Comparison of ENCODE assay signal across 38 cellular contexts in the genomic region with DNA sequence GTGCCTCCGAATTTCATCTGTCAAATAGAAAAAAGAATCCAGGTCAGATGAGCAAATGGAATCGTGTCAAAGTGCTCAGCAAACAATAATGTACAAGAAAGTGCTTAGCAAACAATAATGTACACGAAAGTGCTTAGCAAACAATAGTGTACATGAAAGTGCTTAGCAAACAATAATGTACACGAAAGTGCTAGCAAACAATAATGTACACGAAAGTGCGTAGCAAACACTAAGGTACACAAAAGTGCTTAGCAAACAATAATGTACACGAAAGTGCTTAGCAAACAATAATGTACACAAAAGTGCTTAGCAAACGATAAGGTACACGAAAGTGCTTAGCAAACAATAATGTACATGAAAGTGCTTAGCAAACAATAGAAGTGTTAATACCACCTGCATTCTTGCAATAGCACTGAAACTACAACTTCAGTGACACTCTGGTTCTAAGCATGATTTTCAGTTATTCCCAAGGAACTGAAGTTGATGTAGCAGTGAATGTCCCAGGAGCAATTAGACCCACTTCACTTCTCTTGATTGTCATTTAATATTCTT. TPM values are rescaled to one million over a fixed set of nuclear protein-coding genes. Genes with fewer than 3 reads are reported as not detected.
"Had no signal": no experiment of that assay in that cellular context is flagged by ENCODE, and none has a peak within 500 bp of the region (broad histone marks: within the 10 kb centered on the region; RNA-seq: fewer than 3 reads in every experiment).

No MANE protein-coding gene starts in this region.

- H3K9me3 ChIP-seq: ascending aorta, breast epithelium, colonic mucosa, esophagus squamous epithelium, gastroesophageal sphincter had no signal

- H3K27me3 ChIP-seq: ascending aorta, cardiac muscle cell, colonic mucosa, hepatocyte had no signal

- FAIRE-seq: endometrium, endothelial cell of umbilical vein had no signal

- H3K79me2 ChIP-seq: hepatocyte had no signal

- H3K4me2 ChIP-seq: hepatocyte had no signal

- H3K36me3 ChIP-seq: ascending aorta, breast epithelium, cardiac muscle cell, colonic mucosa, esophagus squamous epithelium, gastroesophageal sphincter, heart right ventricle had no signal

- H3K4me1 ChIP-seq: ascending aorta, breast epithelium, colonic mucosa, esophagus squamous epithelium, gastroesophageal sphincter, heart right ventricle had no signal

- H2AFZ ChIP-seq: hepatocyte had no signal

- ATAC-seq: activated CD4-positive, alpha-beta T cell treated with anti-CD3 and anti-CD28 coated beads for 36 hours; activated CD8-positive, alpha-beta memory T cell treated with anti-CD3 and anti-CD28 coated beads, Interleukin-2, amount 10 ng/mL, durations not matched to agents 7 days and 5 days; activated CD8-positive, alpha-beta T cell treated with anti-CD3 and anti-CD28 coated beads, Interleukin-2, amount 10 ng/mL, durations not matched to agents 7 days and 5 days; gastroesophageal sphincter; heart right ventricle had no signal

- H3K4me3 ChIP-seq: ascending aorta, breast epithelium, cardiac muscle cell, colonic mucosa, esophagus squamous epithelium, gastroesophageal sphincter, heart right ventricle, hepatocyte had no signal

- H3K27ac ChIP-seq: ascending aorta, breast epithelium, cardiac muscle cell, colonic mucosa, epithelial cell of prostate, esophagus squamous epithelium, gastroesophageal sphincter, heart right ventricle, hepatocyte had no signal

- DNase-seq: activated CD4-positive, alpha-beta memory T cell treated with anti-CD3 and anti-CD28 coated beads for 36 hours; activated CD4-positive, alpha-beta T cell treated with anti-CD3 and anti-CD28 coated beads for 36 hours; activated CD4-positive, alpha-beta T cell treated with anti-CD3 and anti-CD28 coated beads, Interleukin-2, amount 10 ng/mL, durations not matched to agents 24 days and 14 days; activated CD4-positive, CD25-positive, alpha-beta regulatory T cell; activated CD4-positive, CD25-positive, alpha-beta regulatory T cell treated with anti-CD3 and anti-CD28 coated beads, Interleukin-2, amount 50 U/mL, for 72 hours; activated CD8-positive, alpha-beta memory T cell treated with anti-CD3 and anti-CD28 coated beads, Interleukin-2, amount 10 ng/mL, durations not matched to agents 7 days and 5 days; activated CD8-positive, alpha-beta memory T cell treated with anti-CD3 and anti-CD28 coated beads, Interleukin-2, amount 50 U/mL, for 4 hours; activated CD8-positive, alpha-beta T cell treated with anti-CD3 and anti-CD28 coated beads, Interleukin-2, amount 10 ng/mL, durations not matched to agents 7 days and 5 days; activated effector memory CD4-positive, alpha-beta T cell treated with anti-CD3 and anti-CD28 coated beads, Interleukin-2, amount 50 U/mL, for 16 hours; activated naive CD4-positive, alpha-beta T cell; activated naive CD4-positive, alpha-beta T cell treated with anti-CD3 and anti-CD28 coated beads, Interleukin-2, amount 10 ng/mL, durations not matched to agents 7 days and 5 days; activated naive CD8-positive, alpha-beta T cell treated with anti-CD3 and anti-CD28 coated beads, Interleukin-2, amount 10 ng/mL, durations not matched to agents 7 days and 5 days; activated T-cell treated with anti-CD3 and anti-CD28 coated beads, Interleukin-2, amount 50 U/mL, for 1 hour; activated T-cell treated with anti-CD3 and anti-CD28 coated beads, Interleukin-2, amount 50 U/mL, for 48 hours; central memory CD4-positive, alpha-beta T cell; cerebellar nuclear complex; colonic mucosa; effector CD8-positive, alpha-beta T cell; esophagus squamous epithelium; foreskin melanocyte; heart right ventricle had no signal

RNA-seq across cellular contexts. Expression of a gene that starts 33.4 kb away (rescaled TPM):
- total RNA-seq: activated CD4-positive, alpha-beta memory T cell treated with anti-CD3 and anti-CD28 coated beads for 36 hours; activated CD4-positive, alpha-beta T cell treated with anti-CD3 and anti-CD28 coated beads for 36 hours; activated CD4-positive, alpha-beta T cell treated with anti-CD3 and anti-CD28 coated beads, Interleukin-2, amount 10 ng/mL, durations not matched to agents 24 days and 14 days; activated CD8-positive, alpha-beta memory T cell treated with anti-CD3 and anti-CD28 coated beads for 36 hours; activated CD8-positive, alpha-beta memory T cell treated with anti-CD3 and anti-CD28 coated beads, Interleukin-2, amount 10 ng/mL, durations not matched to agents 7 days and 5 days; activated CD8-positive, alpha-beta T cell treated with anti-CD3 and anti-CD28 coated beads, Interleukin-2, amount 10 ng/mL, durations not matched to agents 7 days and 5 days; activated naive CD4-positive, alpha-beta T cell treated with anti-CD3 and anti-CD28 coated beads, Interleukin-2, amount 50 U/mL, for 72 hours; activated naive CD8-positive, alpha-beta T cell treated with anti-CD3 and anti-CD28 coated beads, Interleukin-2, amount 10 ng/mL, durations not matched to agents 7 days and 5 days; activated T-helper 1 cell treated with anti-CD3 and anti-CD28 coated beads, Interleukin-12 subunit alpha, Interleukin-12 subunit beta, Interleukin-2, Interleukin-4 antibody, amounts not matched to agents 30 ng/mL and 10 ng/mL and 1 ng/mL, durations not matched to agents 14 hours and 24 hours and 36 hours; activated T-helper 2 cell treated with anti-CD3 and anti-CD28 coated beads, Interferon-gamma antibody, Interleukin-2, Interleukin-4, amounts not matched to agents 10 μg/mL and 5 μg/mL and 100 μg/mL, durations not matched to agents 14 hours and 24 hours and 36 hours; ascending aorta; breast epithelium; cardiac muscle cell; colonic mucosa; dermis microvascular lymphatic vessel endothelial cell; endothelial cell of umbilical vein; esophagus squamous epithelium; fibroblast of lung; fibroblast of villous mesenchyme; gastroesophageal sphincter; glomerular endothelial cell; heart right ventricle had no signal
- polyA plus RNA-seq: cardiac muscle cell, endothelial cell of umbilical vein, esophagus, fibroblast of lung, heart right ventricle had no signal
